12 cellular contexts compared by ENCODE assay signal in the genomic region with DNA sequence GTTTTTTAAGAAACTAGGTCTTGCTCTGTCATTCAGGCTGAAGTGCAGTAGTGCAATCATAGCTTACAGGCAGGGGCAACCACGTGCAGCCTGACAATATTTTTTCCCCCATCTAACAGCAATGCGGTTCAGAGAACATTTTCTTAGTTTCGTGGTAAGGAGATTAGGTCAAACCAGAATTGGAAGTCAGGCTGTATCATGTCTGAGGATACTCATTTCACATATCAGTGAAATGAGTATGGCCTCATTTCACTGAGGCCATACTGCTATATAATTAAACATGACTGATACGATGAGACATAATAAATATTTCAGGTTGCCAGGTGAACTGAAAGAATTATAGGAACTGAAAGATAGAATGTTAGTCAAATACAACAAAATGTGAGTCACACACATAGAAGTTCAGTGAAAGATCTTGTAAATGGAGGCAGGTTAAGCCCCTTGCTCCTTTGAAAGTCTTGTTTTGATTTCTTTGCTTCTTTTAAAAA. TPM values are rescaled to one million over a fixed set of nuclear protein-coding genes. Genes with fewer than 3 reads are reported as not detected.
DNase-seq lines count a peak whose midpoint lies in the region; ATAC-seq and TF ChIP-seq lines count a peak whose summit lies in the region.
"Had no signal": no experiment of that assay in that cellular context is flagged by ENCODE, and none has a peak within 500 bp of the region (broad histone marks: within the 10 kb centered on the region; RNA-seq: fewer than 3 reads in every experiment).

No MANE protein-coding gene starts in this region.

- no peak overlapping the region for H3K27ac ChIP-seq in spleen
- H3K27ac ChIP-seq: C4-2B had no signal

- no peaks in the 10 kb centered on the region for H3K4me1 ChIP-seq in spleen

- WGBS in spleen, 5 donors = 54 to 74% (median 67%) methylated on average over 4 of the region's 4 CpGs

- no peak for TF ChIP-seq CTCF in spleen (IDR thresholded peaks at IDR 0.05 in 8 of 11, conservative IDR thresholded peaks at IDR 0.05 in 3 of 11)

- no peaks in the 10 kb centered on the region for H3K36me3 ChIP-seq in spleen

- no peak for TF ChIP-seq POLR2A in spleen (IDR thresholded peaks at IDR 0.05)

- H3K9me3 ChIP-seq in spleen = peaks cover 0 to 16% (median 5%) of the 10 kb centered on the region in 8 donors

- H3K27me3 ChIP-seq in spleen (replicated peaks in 1 of 7) = no peaks in the 10 kb centered on the region

- peak; percentile 95 for ATAC-seq in GM18502 (IDR thresholded peaks at IDR 0.05; ENCODE audit: poor library complexity, unreplicated experiment)
- ATAC-seq in GM19455 (IDR thresholded peaks at IDR 0.05; ENCODE audit: unreplicated experiment) = peak; percentile 78
- peak; percentile 92 for ATAC-seq in HG02885 (IDR thresholded peaks at IDR 0.05; ENCODE audit: poor library complexity, unreplicated experiment)
- ATAC-seq in HG03571 (IDR thresholded peaks at IDR 0.05; ENCODE audit: unreplicated experiment) = peak; percentile 86
- ATAC-seq: Panc1 had no signal

- no peak overlapping the region for H3K4me3 ChIP-seq in spleen

- DNase-seq in spleen (no peak), GM19238 (ENCODE audit: insufficient read length, low spot score) (no peak), iPS-NIHi7 (ENCODE audit: extremely low spot score) (no peak)
- no peak for DNase-seq in activated effector memory CD4-positive, alpha-beta T cell treated with Interleukin-2 at 50 U/mL for 16 hours
- DNase-seq: glutamatergic neuron, NCI-H2029 had no signal

- intact Hi-C loops in spleen (cut with DNase I; ENCODE audit: low total_unique reads) = no loop called here

RNA-seq across cellular contexts. Expression of a gene that starts 32.5 kb away (rescaled TPM):
- total RNA-seq in spleen = not detected
- not detected for polyA plus RNA-seq in spleen
